In the genomic region with DNA sequence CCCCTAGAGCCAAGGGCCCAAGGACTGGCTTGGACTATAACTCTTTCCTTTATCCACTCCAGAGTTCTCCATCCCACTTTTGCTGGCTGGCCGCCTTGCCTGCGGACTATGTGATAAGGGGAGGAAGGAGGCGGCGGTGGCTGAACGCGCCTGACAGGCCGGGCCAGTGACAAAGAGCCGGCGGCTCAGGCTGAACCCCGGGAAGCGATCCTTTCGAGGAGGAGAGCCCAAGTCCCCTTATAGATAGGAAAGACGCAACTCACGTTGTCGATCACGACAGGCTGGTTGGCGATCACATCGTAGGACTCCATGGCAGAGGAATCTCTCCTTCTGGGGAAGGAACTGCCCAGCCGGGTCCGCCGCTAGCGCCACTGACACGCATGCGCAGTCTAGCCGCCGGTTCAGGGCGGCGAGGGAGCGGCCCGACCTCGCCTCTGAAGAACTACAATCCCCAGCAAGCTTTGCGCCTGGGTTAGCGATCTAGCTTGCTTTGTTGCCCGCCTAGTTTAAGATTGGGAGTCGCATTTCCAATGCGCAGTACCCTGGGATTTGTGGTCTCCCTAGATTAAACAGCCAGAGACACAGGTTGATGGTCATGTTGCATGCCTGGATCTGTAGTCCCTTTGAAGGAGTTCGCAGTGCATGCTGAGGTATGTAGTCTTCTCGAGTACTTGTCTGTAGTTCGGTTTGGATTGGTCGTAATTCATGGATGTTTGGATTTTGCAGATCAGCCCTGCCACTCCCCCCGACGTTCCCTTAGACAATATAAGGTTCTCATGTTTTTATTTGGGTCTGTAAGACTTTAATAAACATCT, we compare ENCODE assay signal across 1 cellular context.
TF ChIP-seq lines count a peak whose summit lies in the region.

A gene (minus strand): TSS at position 376 of the 815 bp plus-strand sequence. CDS start 65 bp downstream, at position 311.

TF ChIP-seq in K562, 482 proteins besides CTCF, POLR2A, EP300 and RAD21 (continued from another document):
- TF ChIP-seq, protein P1, sequence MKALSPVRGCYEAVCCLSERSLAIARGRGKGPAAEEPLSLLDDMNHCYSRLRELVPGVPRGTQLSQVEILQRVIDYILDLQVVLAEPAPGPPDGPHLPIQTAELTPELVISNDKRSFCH (CRISPR knock-in tag; IDR thresholded peaks at IDR 0.05) = no peak
- TF ChIP-seq, protein P1 (tag; IDR thresholded peaks at IDR 0.05) = no peak
- TF ChIP-seq, protein P2, sequence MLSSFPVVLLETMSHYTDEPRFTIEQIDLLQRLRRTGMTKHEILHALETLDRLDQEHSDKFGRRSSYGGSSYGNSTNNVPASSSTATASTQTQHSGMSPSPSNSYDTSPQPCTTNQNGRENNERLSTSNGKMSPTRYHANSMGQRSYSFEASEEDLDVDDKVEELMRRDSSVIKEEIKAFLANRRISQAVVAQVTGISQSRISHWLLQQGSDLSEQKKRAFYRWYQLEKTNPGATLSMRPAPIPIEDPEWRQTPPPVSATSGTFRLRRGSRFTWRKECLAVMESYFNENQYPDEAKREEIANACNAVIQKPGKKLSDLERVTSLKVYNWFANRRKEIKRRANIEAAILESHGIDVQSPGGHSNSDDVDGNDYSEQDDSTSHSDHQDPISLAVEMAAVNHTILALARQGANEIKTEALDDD (IDR thresholded peaks at IDR 0.05) = peak; percentile 50; the same call in 1 of the 2 replicates
- TF ChIP-seq JUN (IDR thresholded peaks at IDR 0.05; ENCODE audit: borderline replicate concordance, low read depth, low read length) (peak; percentile 44; the same call in 1 of the 2 replicates), JUN (CRISPR knock-in tag; IDR thresholded peaks at IDR 0.05; ENCODE audit: borderline replicate concordance) (no peak), GABPA (tag; conservative IDR thresholded peaks at IDR 0.05; ENCODE audit: low read depth) (peak; percentile 81), MEIS2 (IDR thresholded peaks at IDR 0.05; ENCODE audit: partially characterized antibody) (peak; percentile 89), XRCC5 (IDR thresholded peaks at IDR 0.05; ENCODE audit: low read depth, low read length) (no peak), TEAD1 (CRISPR knock-in tag; IDR thresholded peaks at IDR 0.05) (peak; percentile 8 to 70; a peak in 2 of 4 replicates), COPS2 (conservative IDR thresholded peaks at IDR 0.05) (no peak), ADNP (tag; IDR thresholded peaks at IDR 0.05) (no peak), ZNF561 (CRISPR knock-in tag; conservative IDR thresholded peaks at IDR 0.05) (no peak), ZKSCAN1 (IDR thresholded peaks at IDR 0.05; ENCODE audit: low read depth, low read length) (no peak), FOXK2 (conservative IDR thresholded peaks at IDR 0.05 in 1 of 2, IDR thresholded peaks at IDR 0.05 in 1 of 2; ENCODE audit: low read depth in 2 of 2) (peak; percentile 84), RCOR1 (IDR thresholded peaks at IDR 0.05; ENCODE audit: borderline replicate concordance in 1 of 2, low read depth in 2 of 2, low read length in 2 of 2) (0 out of 4 replicates have a peak, but pooled peaks of 1 of the 2 experiments have one; percentile 62)
- TF ChIP-seq, protein P3, sequence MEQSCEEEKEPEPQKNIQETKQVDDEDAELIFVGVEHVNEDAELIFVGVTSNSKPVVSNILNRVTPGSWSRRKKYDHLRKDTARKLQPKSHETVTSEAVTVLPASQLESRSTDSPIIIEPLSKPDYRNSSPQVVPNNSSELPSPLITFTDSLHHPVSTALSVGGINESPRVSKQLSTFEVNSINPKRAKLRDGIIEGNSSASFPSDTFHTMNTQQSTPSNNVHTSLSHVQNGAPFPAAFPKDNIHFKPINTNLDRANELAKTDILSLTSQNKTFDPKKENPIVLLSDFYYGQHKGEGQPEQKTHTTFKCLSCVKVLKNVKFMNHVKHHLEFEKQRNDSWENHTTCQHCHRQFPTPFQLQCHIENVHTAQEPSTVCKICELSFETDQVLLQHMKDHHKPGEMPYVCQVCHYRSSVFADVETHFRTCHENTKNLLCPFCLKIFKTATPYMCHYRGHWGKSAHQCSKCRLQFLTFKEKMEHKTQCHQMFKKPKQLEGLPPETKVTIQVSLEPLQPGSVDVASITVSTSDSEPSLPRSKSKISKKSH (CRISPR knock-in tag; IDR thresholded peaks at IDR 0.05) = no peak
- TF ChIP-seq, protein P4, sequence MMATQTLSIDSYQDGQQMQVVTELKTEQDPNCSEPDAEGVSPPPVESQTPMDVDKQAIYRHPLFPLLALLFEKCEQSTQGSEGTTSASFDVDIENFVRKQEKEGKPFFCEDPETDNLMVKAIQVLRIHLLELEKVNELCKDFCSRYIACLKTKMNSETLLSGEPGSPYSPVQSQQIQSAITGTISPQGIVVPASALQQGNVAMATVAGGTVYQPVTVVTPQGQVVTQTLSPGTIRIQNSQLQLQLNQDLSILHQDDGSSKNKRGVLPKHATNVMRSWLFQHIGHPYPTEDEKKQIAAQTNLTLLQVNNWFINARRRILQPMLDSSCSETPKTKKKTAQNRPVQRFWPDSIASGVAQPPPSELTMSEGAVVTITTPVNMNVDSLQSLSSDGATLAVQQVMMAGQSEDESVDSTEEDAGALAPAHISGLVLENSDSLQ (IDR thresholded peaks at IDR 0.05) = peak; percentile 78
- TF ChIP-seq, protein P5, sequence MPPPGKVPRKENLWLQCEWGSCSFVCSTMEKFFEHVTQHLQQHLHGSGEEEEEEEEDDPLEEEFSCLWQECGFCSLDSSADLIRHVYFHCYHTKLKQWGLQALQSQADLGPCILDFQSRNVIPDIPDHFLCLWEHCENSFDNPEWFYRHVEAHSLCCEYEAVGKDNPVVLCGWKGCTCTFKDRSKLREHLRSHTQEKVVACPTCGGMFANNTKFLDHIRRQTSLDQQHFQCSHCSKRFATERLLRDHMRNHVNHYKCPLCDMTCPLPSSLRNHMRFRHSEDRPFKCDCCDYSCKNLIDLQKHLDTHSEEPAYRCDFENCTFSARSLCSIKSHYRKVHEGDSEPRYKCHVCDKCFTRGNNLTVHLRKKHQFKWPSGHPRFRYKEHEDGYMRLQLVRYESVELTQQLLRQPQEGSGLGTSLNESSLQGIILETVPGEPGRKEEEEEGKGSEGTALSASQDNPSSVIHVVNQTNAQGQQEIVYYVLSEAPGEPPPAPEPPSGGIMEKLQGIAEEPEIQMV (tag; conservative IDR thresholded peaks at IDR 0.05; ENCODE audit: low read depth) = peak; percentile 31; the same call in 1 of the 2 replicates
- TF ChIP-seq, protein P6, sequence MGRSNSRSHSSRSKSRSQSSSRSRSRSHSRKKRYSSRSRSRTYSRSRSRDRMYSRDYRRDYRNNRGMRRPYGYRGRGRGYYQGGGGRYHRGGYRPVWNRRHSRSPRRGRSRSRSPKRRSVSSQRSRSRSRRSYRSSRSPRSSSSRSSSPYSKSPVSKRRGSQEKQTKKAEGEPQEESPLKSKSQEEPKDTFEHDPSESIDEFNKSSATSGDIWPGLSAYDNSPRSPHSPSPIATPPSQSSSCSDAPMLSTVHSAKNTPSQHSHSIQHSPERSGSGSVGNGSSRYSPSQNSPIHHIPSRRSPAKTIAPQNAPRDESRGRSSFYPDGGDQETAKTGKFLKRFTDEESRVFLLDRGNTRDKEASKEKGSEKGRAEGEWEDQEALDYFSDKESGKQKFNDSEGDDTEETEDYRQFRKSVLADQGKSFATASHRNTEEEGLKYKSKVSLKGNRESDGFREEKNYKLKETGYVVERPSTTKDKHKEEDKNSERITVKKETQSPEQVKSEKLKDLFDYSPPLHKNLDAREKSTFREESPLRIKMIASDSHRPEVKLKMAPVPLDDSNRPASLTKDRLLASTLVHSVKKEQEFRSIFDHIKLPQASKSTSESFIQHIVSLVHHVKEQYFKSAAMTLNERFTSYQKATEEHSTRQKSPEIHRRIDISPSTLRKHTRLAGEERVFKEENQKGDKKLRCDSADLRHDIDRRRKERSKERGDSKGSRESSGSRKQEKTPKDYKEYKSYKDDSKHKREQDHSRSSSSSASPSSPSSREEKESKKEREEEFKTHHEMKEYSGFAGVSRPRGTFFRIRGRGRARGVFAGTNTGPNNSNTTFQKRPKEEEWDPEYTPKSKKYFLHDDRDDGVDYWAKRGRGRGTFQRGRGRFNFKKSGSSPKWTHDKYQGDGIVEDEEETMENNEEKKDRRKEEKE (IDR thresholded peaks at IDR 0.05; ENCODE audit: borderline replicate concordance in 1 of 2, control insufficient read depth in 1 of 2, low read depth in 2 of 2, low read length in 1 of 2) = no peak
- TF ChIP-seq, protein P7, sequence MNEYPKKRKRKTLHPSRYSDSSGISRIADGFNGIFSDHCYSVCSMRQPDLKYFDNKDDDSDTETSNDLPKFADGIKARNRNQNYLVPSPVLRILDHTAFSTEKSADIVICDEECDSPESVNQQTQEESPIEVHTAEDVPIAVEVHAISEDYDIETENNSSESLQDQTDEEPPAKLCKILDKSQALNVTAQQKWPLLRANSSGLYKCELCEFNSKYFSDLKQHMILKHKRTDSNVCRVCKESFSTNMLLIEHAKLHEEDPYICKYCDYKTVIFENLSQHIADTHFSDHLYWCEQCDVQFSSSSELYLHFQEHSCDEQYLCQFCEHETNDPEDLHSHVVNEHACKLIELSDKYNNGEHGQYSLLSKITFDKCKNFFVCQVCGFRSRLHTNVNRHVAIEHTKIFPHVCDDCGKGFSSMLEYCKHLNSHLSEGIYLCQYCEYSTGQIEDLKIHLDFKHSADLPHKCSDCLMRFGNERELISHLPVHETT (CRISPR knock-in tag; conservative IDR thresholded peaks at IDR 0.05 in 1 of 2, IDR thresholded peaks at IDR 0.05 in 1 of 2) = 0 out of 4 replicates have a peak, but pooled peaks of 1 of the 2 experiments have one; percentile 20
